In the genomic region with DNA sequence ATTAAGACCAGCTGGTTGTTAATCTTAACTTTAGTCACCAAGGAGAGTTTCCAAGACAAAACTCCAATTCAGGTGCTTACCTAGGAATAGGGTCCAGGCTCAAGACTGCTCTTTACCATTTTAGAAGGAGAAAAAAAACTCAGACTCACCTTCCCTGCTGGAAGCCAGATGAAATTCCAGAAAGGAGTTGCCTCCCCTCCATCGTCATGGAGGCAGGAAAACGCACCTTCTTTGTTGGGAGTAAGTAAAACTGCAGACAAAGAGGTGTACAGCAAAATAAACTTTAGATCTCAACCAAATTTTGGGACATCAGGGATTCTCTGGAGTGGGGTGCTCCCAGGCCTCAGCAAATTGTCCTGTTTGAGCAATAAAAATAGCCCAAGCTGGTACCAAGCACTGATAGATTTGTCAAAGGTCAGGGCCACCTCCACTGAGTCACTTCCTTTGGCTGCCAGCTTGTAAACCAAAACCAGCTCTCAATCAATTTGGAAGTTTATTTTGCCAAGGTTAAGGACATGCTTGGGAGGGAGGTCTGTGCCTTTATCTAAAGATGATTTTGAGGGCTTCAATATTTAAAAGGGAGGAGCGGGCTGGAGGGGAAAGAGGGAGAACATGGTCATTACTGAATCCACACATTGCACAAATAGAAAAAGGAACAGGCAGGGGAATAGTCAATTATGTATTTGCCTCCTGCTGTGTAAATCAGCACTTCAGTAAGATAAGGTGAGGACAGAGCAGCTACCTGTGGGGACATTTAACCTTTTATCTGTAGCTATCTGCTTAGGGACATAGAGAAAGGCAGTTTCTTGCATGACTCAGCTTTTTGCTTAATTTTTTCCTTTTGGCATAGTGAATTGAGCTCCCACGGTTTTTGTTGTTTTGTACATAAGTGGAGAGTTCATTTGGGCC, we compare ENCODE assay signal across 8 cellular contexts. TPM values are rescaled to one million over a fixed set of nuclear protein-coding genes. Genes with fewer than 3 reads are reported as not detected.
DNase-seq lines count a peak whose midpoint lies in the region; ATAC-seq and TF ChIP-seq lines count a peak whose summit lies in the region.

No MANE protein-coding gene starts in this region.

- POLR2A ChIA-PET in activated CD4-positive, alpha-beta T cell treated with anti-CD3 and anti-CD28 coated beads, Interleukin-2, amount 10 ng/mL, durations not matched to agents 7 days and 5 days (lab: Charles Lee) = interaction anchor here (0.6 kb wide), 1 partner anchor 284 kb away, joined by 3 read pairs; the partner anchor contains the start of gene B9D1

- H3K9me3 ChIP-seq in fibroblast of lung (ENCODE audit: control insufficient read depth, insufficient read depth, low read depth, low read length) = no peaks in the 10 kb centered on the region
- no peaks in the 10 kb centered on the region for H3K9me3 ChIP-seq in prostate gland

- H3K9me3 Mint-ChIP-seq in activated CD4-positive, alpha-beta T cell treated with anti-CD3 and anti-CD28 coated beads, Interleukin-2, amount 10 ng/mL, durations not matched to agents 7 days and 5 days = no peaks in the 10 kb centered on the region

- peak overlapping the region; percentile 91 for H3K27ac Mint-ChIP-seq in activated CD4-positive, alpha-beta T cell treated with anti-CD3 and anti-CD28 coated beads, Interleukin-2, amount 10 ng/mL, durations not matched to agents 7 days and 5 days

- H3K79me2 ChIP-seq in fibroblast of lung (ENCODE audit: control insufficient read depth, insufficient read depth, low read length) = no peaks in the 10 kb centered on the region

- no peak overlapping the region for H2AFZ ChIP-seq in fibroblast of lung (ENCODE audit: low read length)

- 67% methylated on average over 4 of the region's 4 CpGs for WGBS in prostate gland

- no peaks in the 10 kb centered on the region for H4K20me1 ChIP-seq in fibroblast of lung (ENCODE audit: control insufficient read depth, extremely low read depth, insufficient read depth, low read length)

- intact Hi-C loops in prostate gland (cut with DNase I) = loop anchor here (5.0 kb wide), 3 partner anchors 80 to 270 kb away; partner anchors contain the start of gene MAPK7

- no peak for TF ChIP-seq POLR2A in prostate gland (IDR thresholded peaks at IDR 0.05)

- H3K4me3 ChIP-seq in fibroblast of lung (replicated peaks in 1 of 4; ENCODE audit: control extremely low read depth in 1 of 4, insufficient read depth in 1 of 4, low read depth in 3 of 4, low read length in 4 of 4) (peak overlapping the region in 1 of 4 experiments; percentile 77), prostate gland (no peak overlapping the region)

- peaks cover 4% of the 10 kb centered on the region for H3K27me3 ChIP-seq in fibroblast of lung (ENCODE audit: control insufficient read depth, insufficient read depth, low read length)
- H3K27me3 ChIP-seq in prostate gland (replicated peaks; ENCODE audit: insufficient read depth) = no peaks in the 10 kb centered on the region

- no peaks in the 10 kb centered on the region for H3K36me3 ChIP-seq in fibroblast of lung (ENCODE audit: control insufficient read depth, insufficient read depth, low read length)
- no peaks in the 10 kb centered on the region for H3K36me3 ChIP-seq in prostate gland

- no peak overlapping the region for H3K9ac ChIP-seq in fibroblast of lung (ENCODE audit: insufficient read depth, low read length)

- no peak for DNase-seq in activated CD4-positive, alpha-beta T cell treated with anti-CD3 and anti-CD28 coated beads, Interleukin-2, amount 10 ng/mL, durations not matched to agents 7 days and 5 days
- DNase-seq in activated CD4-positive, alpha-beta T cell treated with anti-CD3 and anti-CD28 coated beads for 1 hour = no peak
- peak; percentile 43 for DNase-seq in SW480 (ENCODE audit: low spot score)
- DNase-seq in fibroblast of lung (ENCODE audit: low read depth in 2 of 2) = peak; percentile 13 to 18
- no peak for DNase-seq in prostate gland (ENCODE audit: low spot score)
- DNase-seq in T1000 (lab: John Stamatoyannopoulos, UW) = no peak

- CTCF ChIA-PET in activated CD4-positive, alpha-beta T cell treated with anti-CD3 and anti-CD28 coated beads, Interleukin-2, amount 10 ng/mL, durations not matched to agents 7 days and 5 days (lab: Charles Lee) = interaction anchor here (0.6 to 2.1 kb wide), 5 partner anchors 8 to 134 kb away, joined by 3 to 5 read pairs (median 4); no protein-coding TSS in a partner anchor

- ATAC-seq in esophagus mucosa (no peak), GM21390 (IDR thresholded peaks at IDR 0.05; ENCODE audit: unreplicated experiment) (no peak)

- peaks cover 12% of the 10 kb centered on the region for H3K4me1 ChIP-seq in fibroblast of lung (ENCODE audit: control insufficient read depth, extremely low read depth, insufficient read depth, low read length)
- peaks cover 19% of the 10 kb centered on the region for H3K4me1 ChIP-seq in prostate gland (replicated peaks)

- no peak overlapping the region for H3K27ac ChIP-seq in fibroblast of lung (ENCODE audit: insufficient read depth, low read length)
- H3K27ac ChIP-seq in prostate gland = peak overlapping the region; percentile 95 to 97

- H3K27me3 Mint-ChIP-seq in activated CD4-positive, alpha-beta T cell treated with anti-CD3 and anti-CD28 coated beads, Interleukin-2, amount 10 ng/mL, durations not matched to agents 7 days and 5 days = peaks cover 13% of the 10 kb centered on the region

- H3K4me3 Mint-ChIP-seq in activated CD4-positive, alpha-beta T cell treated with anti-CD3 and anti-CD28 coated beads, Interleukin-2, amount 10 ng/mL, durations not matched to agents 7 days and 5 days = peak overlapping the region; percentile 92

- TF ChIP-seq CTCF in fibroblast of lung (conservative IDR thresholded peaks at IDR 0.05 in 1 of 2, IDR thresholded peaks at IDR 0.05 in 1 of 2; ENCODE audit: low read depth in 1 of 2, low read length in 2 of 2) (no peak), prostate gland (IDR thresholded peaks at IDR 0.05) (no peak)

- peak overlapping the region; percentile 96 for H3K4me2 ChIP-seq in fibroblast of lung (ENCODE audit: extremely low read depth, insufficient read depth, low read length)

- peaks cover 43% of the 10 kb centered on the region for H3K4me1 Mint-ChIP-seq in activated CD4-positive, alpha-beta T cell treated with anti-CD3 and anti-CD28 coated beads, Interleukin-2, amount 10 ng/mL, durations not matched to agents 7 days and 5 days

- H3K36me3 Mint-ChIP-seq in activated CD4-positive, alpha-beta T cell treated with anti-CD3 and anti-CD28 coated beads, Interleukin-2, amount 10 ng/mL, durations not matched to agents 7 days and 5 days (ENCODE audit: low read depth) = no peaks in the 10 kb centered on the region

RNA-seq across cellular contexts. Expression of gene ALDH3A2, which starts 1.5 kb away (rescaled TPM):
- total RNA-seq in activated CD4-positive, alpha-beta T cell treated with anti-CD3 and anti-CD28 coated beads, Interleukin-2, amount 10 ng/mL, durations not matched to agents 7 days and 5 days = 10 to 100 TPM; 21.3 to 25.8 TPM
- 30.2 and 33.1 TPM in 2 replicates for total RNA-seq in fibroblast of lung
- polyA plus RNA-seq in fibroblast of lung = 8.5 and 14.6 TPM in 2 replicates
- 7.9 and 11.2 TPM in 2 replicates for polyA plus RNA-seq in fibroblast of lung (2012)
- polyA minus RNA-seq in fibroblast of lung (ENCODE audit: low replicate concordance) = 2.0 and 8.9 TPM in 2 replicates
- 100 to 1,000 TPM; 202 to 357 TPM for total RNA-seq in prostate gland
- total RNA-seq in esophagus mucosa = 98.6 TPM

Comparison
In these comparisons a context has a peak if more than half of its experiments do, and no peak if none do; other contexts are left out.
1. DNase-seq: peak in SW480 (single experiment) and fibroblast of lung (2 of 2); none in activated CD4-positive, alpha-beta T cell treated with anti-CD3 and anti-CD28 coated beads, Interleukin-2, amount 10 ng/mL, durations not matched to agents 7 days and 5 days (single experiment), activated CD4-positive, alpha-beta T cell treated with anti-CD3 and anti-CD28 coated beads for 1 hour (single experiment), prostate gland (single experiment) and T1000 (single experiment).